Comparison of ENCODE assay signal across 14 cellular contexts in genomic region chr9:91495450-91495849, GRCh38.
DNase-seq lines count a peak whose midpoint lies in the region; ATAC-seq and TF ChIP-seq lines count a peak whose summit lies in the region.
"Had no signal": no experiment of that assay in that cellular context is flagged by ENCODE, and none has a peak within 500 bp of the region (broad histone marks: within the 10 kb centered on the region; RNA-seq: fewer than 3 reads in every experiment).

No MANE protein-coding gene starts in this region.

- no peaks in the 10 kb centered on the region for H4K20me1 ChIP-seq in smooth muscle cell (ENCODE audit: low read depth)

- H3K4me3 ChIP-seq in SJSA1 = no peak overlapping the region
- H3K4me3 ChIP-seq in fibroblast of pulmonary artery (replicated peaks; ENCODE audit: low read depth, low read length) = no peak overlapping the region
- H3K4me3 ChIP-seq in smooth muscle cell = no peak overlapping the region
- H3K4me3 ChIP-seq: prostate gland had no signal

- peaks cover 9% of the 10 kb centered on the region for H3F3A ChIP-seq in smooth muscle cell (ENCODE audit: low read depth)

- H3K9me3 ChIP-seq in SJSA1 (replicated peaks) (no peaks in the 10 kb centered on the region), smooth muscle cell (replicated peaks; ENCODE audit: low read depth) (no peaks in the 10 kb centered on the region)
- H3K9me3 ChIP-seq: prostate gland had no signal

- H3K9me3 Mint-ChIP-seq in natural killer cell treated with Interleukin-12 subunit alpha and Interleukin-12 subunit beta and Interleukin-15 and Interleukin-18, amount 100 ng/mL, for 72 hours = no peaks in the 10 kb centered on the region
- peaks cover 3% of the 10 kb centered on the region for H3K9me3 Mint-ChIP-seq in activated CD4-positive, alpha-beta T cell treated with anti-CD3 and anti-CD28 coated beads, Interleukin-2, amount 10 ng/mL, durations not matched to agents 24 days and 14 days
- H3K9me3 Mint-ChIP-seq: T-helper 2 cell treated with Interferon-gamma antibody and Interleukin-4, amounts not matched to agents 5 μg/mL and 100 μg/mL, for 36 hours had no signal

- peaks cover 3 to 4% of the 10 kb centered on the region in 2 donors for H3K4me1 Mint-ChIP-seq in natural killer cell treated with Interleukin-12 subunit alpha and Interleukin-12 subunit beta and Interleukin-15 and Interleukin-18, amount 100 ng/mL, for 72 hours (ENCODE audit: low read depth in 2 of 2)
- H3K4me1 Mint-ChIP-seq in activated CD4-positive, alpha-beta T cell treated with anti-CD3 and anti-CD28 coated beads, Interleukin-2, amount 10 ng/mL, durations not matched to agents 24 days and 14 days = no peaks in the 10 kb centered on the region

- H3K27ac ChIP-seq in SJSA1 (peak overlapping the region; percentile 90), smooth muscle cell (ENCODE audit: low read depth) (peak overlapping the region; percentile 100)
- H3K27ac ChIP-seq: prostate gland had no signal

- H3K4me1 ChIP-seq in SJSA1 (replicated peaks) (peaks cover 29% of the 10 kb centered on the region), smooth muscle cell (ENCODE audit: low read depth) (peaks cover 14% of the 10 kb centered on the region)
- H3K4me1 ChIP-seq: prostate gland had no signal

- H3K36me3 ChIP-seq in SJSA1 (no peaks in the 10 kb centered on the region), smooth muscle cell (ENCODE audit: low read depth) (no peaks in the 10 kb centered on the region)
- H3K36me3 ChIP-seq: prostate gland had no signal

- 5% methylated on average over 4 of the region's 4 CpGs for WGBS in smooth muscle cell (ENCODE audit: low lambda C conversion rate)

- no peaks in the 10 kb centered on the region for H3K79me2 ChIP-seq in smooth muscle cell (ENCODE audit: low read depth)

- peaks cover 3 to 4% of the 10 kb centered on the region in 2 donors for H3K27me3 Mint-ChIP-seq in natural killer cell treated with Interleukin-12 subunit alpha and Interleukin-12 subunit beta and Interleukin-15 and Interleukin-18, amount 100 ng/mL, for 72 hours
- H3K27me3 Mint-ChIP-seq in activated CD4-positive, alpha-beta T cell treated with anti-CD3 and anti-CD28 coated beads, Interleukin-2, amount 10 ng/mL, durations not matched to agents 24 days and 14 days = peaks cover 30% of the 10 kb centered on the region

- intact Hi-C loops in activated CD4-positive, alpha-beta T cell treated with anti-CD3 and anti-CD28 coated beads, Interleukin-2, amount 10 ng/mL, durations not matched to agents 24 days and 14 days (cut with micrococcal nuclease) = no loop called here

- H3K27me3 ChIP-seq in SJSA1 (replicated peaks) = no peaks in the 10 kb centered on the region
- H3K27me3 ChIP-seq in smooth muscle cell (ENCODE audit: low read depth) = no peaks in the 10 kb centered on the region

- no peak overlapping the region for H3K4me3 Mint-ChIP-seq in natural killer cell treated with Interleukin-12 subunit alpha and Interleukin-12 subunit beta and Interleukin-15 and Interleukin-18, amount 100 ng/mL, for 72 hours
- no peak overlapping the region for H3K4me3 Mint-ChIP-seq in activated CD4-positive, alpha-beta T cell treated with anti-CD3 and anti-CD28 coated beads, Interleukin-2, amount 10 ng/mL, durations not matched to agents 24 days and 14 days
- H3K4me3 Mint-ChIP-seq: T-helper 2 cell treated with Interferon-gamma antibody and Interleukin-4, amounts not matched to agents 5 μg/mL and 100 μg/mL, for 36 hours had no signal

- H3K27ac Mint-ChIP-seq in natural killer cell treated with Interleukin-12 subunit alpha and Interleukin-12 subunit beta and Interleukin-15 and Interleukin-18, amount 100 ng/mL, for 72 hours = no peak overlapping the region
- no peak overlapping the region for H3K27ac Mint-ChIP-seq in activated CD4-positive, alpha-beta T cell treated with anti-CD3 and anti-CD28 coated beads, Interleukin-2, amount 10 ng/mL, durations not matched to agents 24 days and 14 days
- H3K27ac Mint-ChIP-seq: T-helper 2 cell treated with Interferon-gamma antibody and Interleukin-4, amounts not matched to agents 5 μg/mL and 100 μg/mL, for 36 hours had no signal

- no peak for ATAC-seq in natural killer cell treated with Interleukin-12 subunit alpha and Interleukin-12 subunit beta and Interleukin-15 and Interleukin-18, amount 100 ng/mL, for 72 hours
- no peak for ATAC-seq in HG02763 (IDR thresholded peaks at IDR 0.05; ENCODE audit: unreplicated experiment)
- ATAC-seq: left ventricle myocardium superior had no signal

- H2AFZ ChIP-seq in smooth muscle cell (ENCODE audit: low read depth) = no peak overlapping the region

- H3K4me2 ChIP-seq in smooth muscle cell = peak overlapping the region; percentile 71

- DNase-seq in GM04503 (ENCODE audit: low read depth) = peak; percentile 89
- DNase-seq in SJSA1 (ENCODE audit: low read depth in 1 of 2, low spot score in 2 of 2) = peak; percentile 54 to 74
- DNase-seq in fibroblast of pulmonary artery (ENCODE audit: low read depth) = peak; percentile 89
- DNase-seq in smooth muscle cell (lab: John Stamatoyannopoulos, UW; ENCODE audit: unreplicated experiment) = no peak
- DNase-seq in natural killer cell treated with Interleukin-12 subunit alpha and Interleukin-12 subunit beta and Interleukin-15 and Interleukin-18, amount 100 ng/mL, for 72 hours (ENCODE audit: low spot score) = no peak
- DNase-seq in GF-D8 (lab: John Stamatoyannopoulos, UW) = no peak
- DNase-seq in activated CD4-positive, alpha-beta T cell treated with anti-CD3 and anti-CD28 coated beads, Interleukin-2, amount 10 ng/mL, durations not matched to agents 24 days and 14 days = no peak
- DNase-seq: activated CD8-positive, alpha-beta memory T cell treated with anti-CD3 and anti-CD28 coated beads, Interleukin-2, amount 50 U/mL, for 4 hours; anterior cingulate cortex; left ventricle myocardium superior; NCI-H1105 treated with DMSO at 0.1 percent for 48 hours had no signal

- H3K36me3 Mint-ChIP-seq in natural killer cell treated with Interleukin-12 subunit alpha and Interleukin-12 subunit beta and Interleukin-15 and Interleukin-18, amount 100 ng/mL, for 72 hours = peaks cover 4% of the 10 kb centered on the region
- H3K36me3 Mint-ChIP-seq in activated CD4-positive, alpha-beta T cell treated with anti-CD3 and anti-CD28 coated beads, Interleukin-2, amount 10 ng/mL, durations not matched to agents 24 days and 14 days (ENCODE audit: low read depth) = no peaks in the 10 kb centered on the region

- no peak for TF ChIP-seq CTCF in fibroblast of pulmonary artery (IDR thresholded peaks at IDR 0.05; ENCODE audit: low read length, missing control alignments)
- no peak for TF ChIP-seq CTCF in smooth muscle cell (IDR thresholded peaks at IDR 0.05; ENCODE audit: borderline replicate concordance, insufficient read depth, poor library complexity, severe bottlenecking)

- H3K9ac ChIP-seq in smooth muscle cell (ENCODE audit: low read depth) = peak overlapping the region; percentile 96

Comparison
In these comparisons a context has a peak if more than half of its experiments do, and no peak if none do; other contexts are left out.
1. DNase-seq: peak in GM04503 (single experiment), SJSA1 (2 of 2) and fibroblast of pulmonary artery (single experiment); none in smooth muscle cell (single experiment), natural killer cell treated with Interleukin-12 subunit alpha and Interleukin-12 subunit beta and Interleukin-15 and Interleukin-18, amount 100 ng/mL, for 72 hours (single experiment), GF-D8 (single experiment) and activated CD4-positive, alpha-beta T cell treated with anti-CD3 and anti-CD28 coated beads, Interleukin-2, amount 10 ng/mL, durations not matched to agents 24 days and 14 days (single experiment).